ENCODE assay signal across 13 cellular contexts in the genomic region with DNA sequence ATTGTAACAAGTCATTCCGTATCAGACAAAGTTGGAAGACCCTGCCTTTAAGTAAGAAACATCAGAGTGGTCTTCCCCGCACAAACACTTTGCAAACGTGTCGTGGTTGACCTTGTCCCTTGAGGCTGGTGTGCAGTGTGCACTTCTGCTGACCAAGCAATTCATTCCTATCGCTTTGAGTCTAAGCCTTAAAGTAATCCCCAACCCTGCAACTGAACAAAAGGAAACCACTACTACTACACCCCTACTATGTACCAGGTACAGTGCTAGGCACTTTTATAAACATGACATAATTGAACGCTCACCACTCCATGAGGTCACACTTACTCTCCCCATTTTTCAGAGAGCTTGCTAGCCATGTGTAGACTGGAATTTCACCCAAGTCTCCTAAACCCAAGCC. TPM values are rescaled to one million over a fixed set of nuclear protein-coding genes. Genes with fewer than 3 reads are reported as not detected.
A peak's percentile ranks its signal among the peaks of the same experiment; 100 is the strongest.
DNase-seq lines count a peak whose midpoint lies in the region; ATAC-seq and TF ChIP-seq lines count a peak whose summit lies in the region.
"Had no signal": no experiment of that assay in that cellular context is flagged by ENCODE, and none has a peak within 500 bp of the region (broad histone marks: within the 10 kb centered on the region; RNA-seq: fewer than 3 reads in every experiment).

No MANE protein-coding gene starts in this region.

- H3K36me3 Mint-ChIP-seq in CD4-positive, alpha-beta memory T cell = peaks cover 64 to 91% of the 10 kb centered on the region in 2 donors
- H3K36me3 Mint-ChIP-seq in central memory CD8-positive, alpha-beta T cell (ENCODE audit: insufficient read depth) = peaks cover 64% of the 10 kb centered on the region

- H3K4me1 Mint-ChIP-seq in CD4-positive, alpha-beta memory T cell = peaks cover 70 to 100% (median 81%) of the 10 kb centered on the region in 4 donors
- H3K4me1 Mint-ChIP-seq in central memory CD8-positive, alpha-beta T cell = peaks cover 91% of the 10 kb centered on the region

- H3K9me3 ChIP-seq in CD4-positive, alpha-beta memory T cell (ENCODE audit: control insufficient read depth in 1 of 2, low read length in 2 of 2) = no peaks in the 10 kb centered on the region
- H3K9me3 ChIP-seq in OCI-LY1 (ENCODE audit: low read length) = no peaks in the 10 kb centered on the region

- H3K9me2 ChIP-seq in OCI-LY1 (ENCODE audit: low read depth, low read length) = no peaks in the 10 kb centered on the region

- peak overlapping the region; percentile 84 to 99 (median 96) for H3K4me3 Mint-ChIP-seq in CD4-positive, alpha-beta memory T cell
- peak overlapping the region; percentile 96 for H3K4me3 Mint-ChIP-seq in central memory CD8-positive, alpha-beta T cell

- H3K27ac ChIP-seq in CD4-positive, alpha-beta memory T cell (ENCODE audit: low read depth, low read length) = peak overlapping the region; percentile 85
- H3K27ac ChIP-seq in OCI-LY1 (ENCODE audit: low read depth, low read length, poor library complexity, severe bottlenecking) = peak overlapping the region; percentile 95

- no peak for TF ChIP-seq CTCF in OCI-LY1 (IDR thresholded peaks at IDR 0.05; ENCODE audit: low read length)

- peak overlapping the region; percentile 63 for H3K4me2 ChIP-seq in OCI-LY1 (ENCODE audit: low read length)

- POLR2A ChIA-PET in CD4-positive, alpha-beta memory T cell (lab: Charles Lee; ENCODE audit: partially characterized antibody) = interaction anchor here (1.0 kb wide), 1 partner anchor 66 kb away, joined by 4 read pairs; no protein-coding TSS in a partner anchor

- H4K20me1 ChIP-seq in OCI-LY1 (ENCODE audit: insufficient read depth, low read length) = no peaks in the 10 kb centered on the region

- H3K9ac ChIP-seq in OCI-LY1 (ENCODE audit: low read length) = peak overlapping the region; percentile 36; the same call in 1 of the 2 replicates

- no peaks in the 10 kb centered on the region for H3K27me3 ChIP-seq in CD4-positive, alpha-beta memory T cell (ENCODE audit: insufficient read depth, low read length)
- no peaks in the 10 kb centered on the region for H3K27me3 ChIP-seq in OCI-LY1 (ENCODE audit: insufficient read depth, low read length)

- no peak for ATAC-seq in central memory CD8-positive, alpha-beta T cell (replicated peaks; ENCODE audit: extremely low read depth, poor library complexity, severe bottlenecking)
- no peak for ATAC-seq in HG03139 (IDR thresholded peaks at IDR 0.05; ENCODE audit: unreplicated experiment)
- ATAC-seq in Right ventricle myocardium inferior = no peak

- peaks cover 98% of the 10 kb centered on the region for H3K79me2 ChIP-seq in OCI-LY1 (ENCODE audit: insufficient read depth, low read length)

- no peaks in the 10 kb centered on the region for H3K9me3 Mint-ChIP-seq in CD4-positive, alpha-beta memory T cell
- H3K9me3 Mint-ChIP-seq in central memory CD8-positive, alpha-beta T cell = no peaks in the 10 kb centered on the region

- no peak for DNase-seq in CD4-positive, alpha-beta memory T cell
- DNase-seq in central memory CD8-positive, alpha-beta T cell (ENCODE audit: low spot score in 2 of 2) = no peak
- DNase-seq in pons (ENCODE audit: low spot score) (peak; percentile 24), NK-92 (lab: John Stamatoyannopoulos, UW; ENCODE audit: unreplicated experiment) (no peak), Right ventricle myocardium inferior (ENCODE audit: missing footprints) (no peak)
- DNase-seq: anterior cingulate cortex; foreskin fibroblast; NCI-H226; OCI-M1; stimulated activated CD4-positive, alpha-beta T cell treated with anti-CD3 and anti-CD28 coated beads, Interleukin-2, amount 100 ng/mL, for 48 hours; stimulated activated naive CD4-positive, alpha-beta T cell had no signal

- CTCF ChIA-PET in CD4-positive, alpha-beta memory T cell (lab: Charles Lee; ENCODE audit: partially characterized antibody) = interaction anchor here (1.3 to 1.4 kb wide), 2 partner anchors 11 to 14 kb away, joined by 4 to 5 read pairs; partner anchors contain the start of gene ITPKB

- H3K4me3 ChIP-seq in CD4-positive, alpha-beta memory T cell (ENCODE audit: low read length in 2 of 2) = peak overlapping the region; percentile 20 to 43
- H3K4me3 ChIP-seq in OCI-LY1 (ENCODE audit: low read depth, low read length, poor library complexity, severe bottlenecking) = peak overlapping the region; percentile 37

- peaks cover 12% of the 10 kb centered on the region for H3K36me3 ChIP-seq in CD4-positive, alpha-beta memory T cell (ENCODE audit: insufficient read depth, low read length)
- peaks cover 91% of the 10 kb centered on the region for H3K36me3 ChIP-seq in OCI-LY1 (ENCODE audit: insufficient read depth, low read length)

- peak overlapping the region; percentile 89 to 100 (median 94) for H3K27ac Mint-ChIP-seq in CD4-positive, alpha-beta memory T cell
- H3K27ac Mint-ChIP-seq in central memory CD8-positive, alpha-beta T cell (ENCODE audit: low read depth) = peak overlapping the region; percentile 94

- intact Hi-C loops in CD4-positive, alpha-beta memory T cell (cut with micrococcal nuclease) = no loop called here
- intact Hi-C loops in Right ventricle myocardium inferior (cut with DNase I) = no loop called here

- peaks cover 92% of the 10 kb centered on the region for H3K4me1 ChIP-seq in CD4-positive, alpha-beta memory T cell (ENCODE audit: insufficient read depth, low read length)
- peaks cover 100% of the 10 kb centered on the region for H3K4me1 ChIP-seq in OCI-LY1 (ENCODE audit: insufficient read depth, low read length, severe bottlenecking)

- H3F3A ChIP-seq in OCI-LY1 (ENCODE audit: insufficient read depth, low read length) = no peaks in the 10 kb centered on the region

- no peak overlapping the region for H2AFZ ChIP-seq in OCI-LY1 (ENCODE audit: low read length)

- no peaks in the 10 kb centered on the region for H3K27me3 Mint-ChIP-seq in CD4-positive, alpha-beta memory T cell
- no peaks in the 10 kb centered on the region for H3K27me3 Mint-ChIP-seq in central memory CD8-positive, alpha-beta T cell

RNA-seq across cellular contexts. Expression of gene ITPKB, which starts 10.6 kb away (rescaled TPM):
- 100 to 1,000 TPM; 156 to 159 TPM for total RNA-seq in CD4-positive, alpha-beta memory T cell
- polyA plus RNA-seq in CD4-positive, alpha-beta memory T cell = 10 to 100 TPM; 52.2 to 52.3 TPM
- total RNA-seq in Right ventricle myocardium inferior = 24.8 TPM
